Comparison of ENCODE assay signal across 8 cellular contexts in genomic region chr1:150563340-150564038, GRCh38. TPM values are rescaled to one million over a fixed set of nuclear protein-coding genes. Genes with fewer than 3 reads are reported as not detected.
DNase-seq lines count a peak whose midpoint lies in the region; ATAC-seq and TF ChIP-seq lines count a peak whose summit lies in the region.

No MANE protein-coding gene starts in this region.

- CTCF ChIA-PET in PC-3 (lab: Charles Lee): no interaction called here

- H3F3A ChIP-seq in PC-3 (ENCODE audit: low read length, unreplicated experiment): peaks cover 3% of the 10 kb centered on the region

- no peak overlapping the region for H2AFZ ChIP-seq in PC-3 (ENCODE audit: low read length)

- intact Hi-C loops in PC-3 (cut with micrococcal nuclease): loop anchor here (5.0 to 10.0 kb wide), 3 partner anchors 134 to 431 kb away; partner anchors contain the start of genes GOLPH3L and SETDB1

- TF ChIP-seq CTCF in PC-3 (conservative IDR thresholded peaks at IDR 0.05; ENCODE audit: low read depth, low read length) (no peak), WERI-Rb-1 (IDR thresholded peaks at IDR 0.05; ENCODE audit: low read depth, low read length) (no peak)

- H3K27ac ChIP-seq in PC-3 (ENCODE audit: low read length): peak overlapping the region; percentile 96
- H3K27ac ChIP-seq in mesodermal cell (ENCODE audit: low read depth, low read length, severe bottlenecking): peak overlapping the region; percentile 100
- no peak overlapping the region for H3K27ac ChIP-seq in WERI-Rb-1

- no peak overlapping the region for H3K4me2 ChIP-seq in PC-3 (ENCODE audit: low read length)

- DNase-seq in COLO668 (lab: John Stamatoyannopoulos, UW; ENCODE audit: unreplicated experiment) (peak; percentile 22), PC-3 (peak; percentile 48), WERI-Rb-1 (no peak)
- peak; percentile 83 for DNase-seq in central memory CD4-positive, alpha-beta T cell
- DNase-seq in stimulated activated CD4-positive, alpha-beta T cell treated with anti-CD3 and anti-CD28 coated beads, Interleukin-12 subunit alpha, Interleukin-12 subunit beta, amount 100 ng/mL, for 4 hours: no peak

- POLR2A ChIA-PET in PC-3 (lab: Charles Lee; ENCODE audit: unreplicated experiment): interaction anchor here (0.6 to 0.8 kb wide), 3 partner anchors 9 to 61 kb away, joined by 3 to 6 read pairs (median 5); partner anchors contain the start of gene MCL1

- H4K20me1 ChIP-seq in PC-3 (ENCODE audit: low read length): peaks cover under 1% of the 10 kb centered on the region; the same call in 1 of the 2 replicates

- H3K4me3 ChIP-seq in PC-3 (ENCODE audit: low read length) (no peak overlapping the region), mesodermal cell (ENCODE audit: extremely low read depth, insufficient read depth, low read length, poor library complexity, severe bottlenecking) (no peak overlapping the region), WERI-Rb-1 (ENCODE audit: low read depth, low read length) (no peak overlapping the region)

- H3K36me3 ChIP-seq in PC-3 (ENCODE audit: low read depth, low read length) (no peaks in the 10 kb centered on the region), mesodermal cell (ENCODE audit: control insufficient read depth, insufficient read depth, low read length) (peaks cover 8% of the 10 kb centered on the region), WERI-Rb-1 (no peaks in the 10 kb centered on the region)

- no peaks in the 10 kb centered on the region for H3K9me3 ChIP-seq in PC-3 (ENCODE audit: low read length)
- H3K9me3 ChIP-seq in mesodermal cell (ENCODE audit: control insufficient read depth, low read length): no peaks in the 10 kb centered on the region
- no peaks in the 10 kb centered on the region for H3K9me3 ChIP-seq in WERI-Rb-1 (ENCODE audit: severe bottlenecking)

- ATAC-seq in GM21825 (IDR thresholded peaks at IDR 0.05; ENCODE audit: unreplicated experiment) (peak; percentile 17), PC-3 (no peak), GM19395 (IDR thresholded peaks at IDR 0.05; ENCODE audit: unreplicated experiment) (no peak)

- peaks cover 29% of the 10 kb centered on the region for H3K79me2 ChIP-seq in PC-3 (ENCODE audit: low read length)

- no TSS peak for BruUV-seq in PC-3 (replicated peaks; lab: Mats Ljungman, UMichigan)

- 81 to 96% methylated on average over 3 to 4 of the region's 4 CpGs for WGBS in mesodermal cell (ENCODE audit: insufficient coverage in 2 of 2), 2 experiments

- H3K27me3 ChIP-seq in PC-3 (ENCODE audit: low read length): no peaks in the 10 kb centered on the region
- no peaks in the 10 kb centered on the region for H3K27me3 ChIP-seq in WERI-Rb-1 (ENCODE audit: insufficient read depth, low read depth, severe bottlenecking)

- H3K9me2 ChIP-seq in PC-3 (replicated peaks; ENCODE audit: low read length): no peaks in the 10 kb centered on the region

- no peak overlapping the region for H3K9ac ChIP-seq in PC-3 (ENCODE audit: low read length)

- H3K4me1 ChIP-seq in PC-3 (ENCODE audit: insufficient read depth, low read length): peaks cover 50% of the 10 kb centered on the region
- H3K4me1 ChIP-seq in mesodermal cell (ENCODE audit: control insufficient read depth, insufficient read depth, low read length, poor library complexity, severe bottlenecking): peaks cover 60% of the 10 kb centered on the region

RNA-seq across cellular contexts. Expression of gene ADAMTSL4, which starts 14.3 kb away (rescaled TPM):
- total RNA-seq in PC-3 (2014; rRNA removed): 0.81 and 0.87 TPM in 2 replicates
- 6.7 TPM for polyA plus RNA-seq in mesodermal cell (2013, experiment 1 of 2)
- polyA plus RNA-seq in mesodermal cell (2013, experiment 2 of 2): 7.2 TPM

RNA-seq across cellular contexts. Expression of gene MCL1, which starts 15.9 kb away (rescaled TPM):
- 285 and 376 TPM in 2 replicates for total RNA-seq in PC-3 (2014; rRNA removed)
- 150 TPM for polyA plus RNA-seq in mesodermal cell (2013, experiment 1 of 2)
- 143 TPM for polyA plus RNA-seq in mesodermal cell (2013, experiment 2 of 2)

RNA-seq across cellular contexts. Expression of gene FALEC, which starts 47.9 kb away (rescaled TPM):
- 0.73 TPM in 1 of 2 replicates, not detected in the other for total RNA-seq in PC-3 (2014; rRNA removed)
- not detected for polyA plus RNA-seq in mesodermal cell (2013, experiment 1 of 2)
- polyA plus RNA-seq in mesodermal cell (2013, experiment 2 of 2): not detected

RNA-seq across cellular contexts. Expression of gene ECM1, which starts 55.6 kb away (rescaled TPM):
- 2.3 and 3.7 TPM in 2 replicates for total RNA-seq in PC-3 (2014; rRNA removed)
- 80.5 TPM for polyA plus RNA-seq in mesodermal cell (2013, experiment 1 of 2)
- 65.4 TPM for polyA plus RNA-seq in mesodermal cell (2013, experiment 2 of 2)

Comparison
In these comparisons a context has a peak if more than half of its experiments do, and no peak if none do; other contexts are left out.
1. DNase-seq: peak in COLO668 (single experiment), PC-3 (single experiment) and central memory CD4-positive, alpha-beta T cell (single experiment); none in WERI-Rb-1 (single experiment) and stimulated activated CD4-positive, alpha-beta T cell treated with anti-CD3 and anti-CD28 coated beads, Interleukin-12 subunit alpha, Interleukin-12 subunit beta, amount 100 ng/mL, for 4 hours (single experiment).